In genomic region chr1:74038042-74038441, GRCh38 we compare ENCODE assay signal across 3 cellular contexts.
"Had no signal": no experiment of that assay in that cellular context is flagged by ENCODE, and none has a peak within 500 bp of the region (broad histone marks: within the 10 kb centered on the region; RNA-seq: fewer than 3 reads in every experiment).

No MANE protein-coding gene starts in this region.

- DNase-seq: GDM1, GF-D8 had no signal

- H3K4me3 ChIP-seq: GM12878 had no signal

- ATAC-seq: GM12878 had no signal
